ENCODE assay signal across 13 cellular contexts in genomic region chr12:75750950-75751349, GRCh38.
DNase-seq lines count a peak whose midpoint lies in the region; ATAC-seq and TF ChIP-seq lines count a peak whose summit lies in the region.
"Had no signal": no experiment of that assay in that cellular context is flagged by ENCODE, and none has a peak within 500 bp of the region (broad histone marks: within the 10 kb centered on the region; RNA-seq: fewer than 3 reads in every experiment).

No MANE protein-coding gene starts in this region.

- peaks cover 41% of the 10 kb centered on the region for H3K4me1 ChIP-seq in ACC112 (ENCODE audit: control insufficient read depth, insufficient read depth, low read length, unreplicated experiment)
- H3K4me1 ChIP-seq in colonic mucosa, result no peaks in the 10 kb centered on the region
- peaks cover 0 to 23% (median 8%) of the 10 kb centered on the region in 4 donors for H3K4me1 ChIP-seq in right lobe of liver

- intact Hi-C loops in colonic mucosa (cut with DNase I), result no loop called here
- intact Hi-C loops in right lobe of liver (cut with DNase I), result no loop called here

- H3K27me3 ChIP-seq in ACC112 (ENCODE audit: insufficient read depth, low read length), result no peaks in the 10 kb centered on the region
- H3K27me3 ChIP-seq in colonic mucosa, result no peaks in the 10 kb centered on the region
- no peaks in the 10 kb centered on the region for H3K27me3 ChIP-seq in right lobe of liver

- H3K4me3 ChIP-seq in ACC112 (ENCODE audit: low read depth, low read length) (peak overlapping the region; percentile 23), colonic mucosa (no peak overlapping the region), right lobe of liver (peak overlapping the region in 1 of 3 donors; percentile 7)
- H3K4me3 ChIP-seq: mucosa of descending colon had no signal

- DNase-seq in HT1080 (ENCODE audit: low read depth) (peak; percentile 20), colonic mucosa (no peak), right lobe of liver (no peak), NCI-H82 treated with DMSO at 0.1 percent for 48 hours (lab: John Stamatoyannopoulos, UW; ENCODE audit: unreplicated experiment) (no peak), NCI-H1092 treated with DMSO at 0.1 percent for 48 hours (lab: John Stamatoyannopoulos, UW) (no peak), NCI-H2227 treated with DMSO at 0.1 percent for 48 hours (lab: John Stamatoyannopoulos, UW) (no peak)
- DNase-seq: activated naive CD4-positive, alpha-beta T cell treated with anti-CD3 and anti-CD28 coated beads, Interleukin-2, amount 10 ng/mL, durations not matched to agents 7 days and 5 days; Kasumi-1; mucosa of descending colon; NCI-H2171; PC-3 had no signal

- peak overlapping the region; percentile 92 for H2AFZ ChIP-seq in ACC112 (ENCODE audit: low read length, unreplicated experiment)

- no peaks in the 10 kb centered on the region for H3K79me2 ChIP-seq in ACC112 (ENCODE audit: control insufficient read depth, insufficient read depth, low read length, unreplicated experiment)

- no peak for TF ChIP-seq POLR2A in right lobe of liver (IDR thresholded peaks at IDR 0.05)

- ATAC-seq in right lobe of liver (peak; percentile 85 to 89 (median 88)), HG02623 (IDR thresholded peaks at IDR 0.05; ENCODE audit: unreplicated experiment) (no peak)
- ATAC-seq: mucosa of descending colon, PC-3 had no signal

- no peak overlapping the region for H3K9ac ChIP-seq in colonic mucosa (ENCODE audit: low read depth in 2 of 2, low read length in 2 of 2)

- H3K27ac ChIP-seq in ACC112 (ENCODE audit: low read depth, low read length), result peak overlapping the region; percentile 94
- peak overlapping the region; percentile 19 for H3K27ac ChIP-seq in colonic mucosa
- peak overlapping the region; percentile 33 to 54 (median 51) for H3K27ac ChIP-seq in right lobe of liver

- H3K36me3 ChIP-seq in ACC112 (ENCODE audit: insufficient read depth, low read length) (no peaks in the 10 kb centered on the region), colonic mucosa (no peaks in the 10 kb centered on the region), right lobe of liver (no peaks in the 10 kb centered on the region)

- H3K9me3 ChIP-seq in colonic mucosa, result no peaks in the 10 kb centered on the region
- H3K9me3 ChIP-seq in right lobe of liver, result no peaks in the 10 kb centered on the region
- H3K9me3 ChIP-seq: mucosa of descending colon had no signal

- 10% methylated on average over 2 of the region's 2 CpGs for WGBS in right lobe of liver (ENCODE audit: insufficient coverage, low coverage, low lambda C conversion rate, missing lambda C conversion rate)

- TF ChIP-seq CTCF in colonic mucosa (IDR thresholded peaks at IDR 0.05) (no peak), right lobe of liver (IDR thresholded peaks at IDR 0.05) (no peak)

Comparison
In these comparisons a context has a peak if more than half of its experiments do, and no peak if none do; other contexts are left out.
1. H3K27ac ChIP-seq: peak in every context shown above with its lines; median percentile 94 in ACC112; 51 in right lobe of liver; 19 in colonic mucosa.